Comparison of ENCODE assay signal across 18 cellular contexts in genomic region chr2:100660851-100661584, GRCh38.
A peak's percentile ranks its signal among the peaks of the same experiment; 100 is the strongest.
DNase-seq lines count a peak whose midpoint lies in the region; ATAC-seq and TF ChIP-seq lines count a peak whose summit lies in the region.
"Had no signal": no experiment of that assay in that cellular context is flagged by ENCODE, and none has a peak within 500 bp of the region (broad histone marks: within the 10 kb centered on the region; RNA-seq: fewer than 3 reads in every experiment).

No MANE protein-coding gene starts in this region.

- 66 to 74% (median 70%) methylated on average over 12 of the region's 12 CpGs for WGBS in adrenal gland, 4 donors

- TF ChIP-seq POLR2A in adrenal gland (IDR thresholded peaks at IDR 0.05), result no peak

- DNase-seq in activated CD8-positive, alpha-beta memory T cell treated with anti-CD3 and anti-CD28 coated beads for 24 hours, result peak; percentile 9
- no peak for DNase-seq in activated CD8-positive, alpha-beta memory T cell treated with anti-CD3 and anti-CD28 coated beads, Interleukin-2, amount 50 U/mL, for 4 hours
- DNase-seq in adrenal gland (peak in 4 of 7 donors; percentile 34 to 46 (median 42)), islet precursor cell (peak; percentile 28)
- DNase-seq: Calu3; CD8-positive, alpha-beta T cell; DMS79 treated with DMSO at 0.1 percent for 48 hours; EL; H7; HFFc6 had no signal

- no peak for ATAC-seq in GM18517 (IDR thresholded peaks at IDR 0.05; ENCODE audit: unreplicated experiment)
- no peak for ATAC-seq in GM18907 (IDR thresholded peaks at IDR 0.05; ENCODE audit: unreplicated experiment)
- no peak for ATAC-seq in HG02981 (IDR thresholded peaks at IDR 0.05; ENCODE audit: unreplicated experiment)
- ATAC-seq: CD8-positive, alpha-beta T cell; GM12878; GM23338; HCT116 had no signal

- intact Hi-C loops in adrenal gland (cut with DNase I), result no loop called here

- peaks cover 4% of the 10 kb centered on the region for H3K27me3 ChIP-seq in adrenal gland
- H3K27me3 ChIP-seq: BLaER1 had no signal

- peaks cover 0 to 3% of the 10 kb centered on the region in 2 donors for H3K4me1 ChIP-seq in adrenal gland (replicated peaks in 1 of 2)
- H3K4me1 ChIP-seq: BLaER1 had no signal

- H3K27ac ChIP-seq in adrenal gland, result no peak overlapping the region
- H3K27ac ChIP-seq: 22Rv1, BLaER1 had no signal

- no peaks in the 10 kb centered on the region for H3K9me3 ChIP-seq in adrenal gland (replicated peaks in 1 of 3)
- H3K9me3 ChIP-seq: BLaER1 had no signal

- no peak for TF ChIP-seq CTCF in adrenal gland (IDR thresholded peaks at IDR 0.05)

- H3K36me3 ChIP-seq in adrenal gland (replicated peaks in 1 of 2), result no peaks in the 10 kb centered on the region
- H3K36me3 ChIP-seq: BLaER1 had no signal

- no peak overlapping the region for H3K4me3 ChIP-seq in adrenal gland
- H3K4me3 ChIP-seq: BLaER1, GM12878, GM23338 had no signal
